ENCODE assay signal across 20 cellular contexts in genomic region chr3:37500518-37500917, GRCh38.
"Had no signal": no experiment of that assay in that cellular context is flagged by ENCODE, and none has a peak within 500 bp of the region (broad histone marks: within the 10 kb centered on the region; RNA-seq: fewer than 3 reads in every experiment).

No MANE protein-coding gene starts in this region.

- H3K27ac Mint-ChIP-seq: naive thymus-derived CD4-positive, alpha-beta T cell; progenitor cell of endocrine pancreas; stimulated activated memory B cell treated with anti-CD40 and anti-IgM and Interleukin-4, amounts not matched to agents 10 μg/mL and 1 μg/mL and 100 μg/mL, for 72 hours; stimulated activated naive CD8-positive, alpha-beta T cell treated with anti-CD3 and anti-CD28 coated beads, Interleukin-15, Interleukin-2, amounts not matched to agents 100 ng/mL and 50 ng/mL, for 24 hours had no signal

- H3K4me1 ChIP-seq: colonic mucosa, gastrocnemius medialis, pancreas, upper lobe of right lung had no signal

- H3K9me3 ChIP-seq: colonic mucosa, esophagus muscularis mucosa, gastrocnemius medialis, pancreas, testis, tibial nerve, upper lobe of right lung had no signal

- H3K36me3 ChIP-seq: colonic mucosa, gastrocnemius medialis, pancreas had no signal

- ATAC-seq: gastrocnemius medialis; left lobe of liver; naive thymus-derived CD4-positive, alpha-beta T cell; pancreas; right cardiac atrium; stimulated activated memory B cell treated with anti-CD40 and anti-IgM and Interleukin-4, amounts not matched to agents 10 μg/mL and 1 μg/mL and 100 μg/mL, for 72 hours; upper lobe of right lung had no signal

- H3K36me3 Mint-ChIP-seq: naive thymus-derived CD4-positive, alpha-beta T cell; stimulated activated memory B cell treated with anti-CD40 and anti-IgM and Interleukin-4, amounts not matched to agents 10 μg/mL and 1 μg/mL and 100 μg/mL, for 72 hours had no signal

- H3K27ac ChIP-seq: colonic mucosa, epithelial cell of prostate, esophagus muscularis mucosa, gastrocnemius medialis, pancreas, tibial nerve, upper lobe of right lung had no signal

- DNase-seq: cerebellar nuclear complex; colonic mucosa; effector CD4-positive, alpha-beta T cell; gastrocnemius medialis; islet precursor cell; mammary epithelial cell; naive thymus-derived CD4-positive, alpha-beta T cell; nucleus accumbens; pancreas; right cardiac atrium; stimulated activated CD4-positive, alpha-beta T cell treated with anti-CD3 and anti-CD28 coated beads, Interleukin-4, amount 100 ng/mL, for 24 hours; testis; upper lobe of right lung had no signal

- H3K9me3 Mint-ChIP-seq: stimulated activated memory B cell treated with anti-CD40 and anti-IgM and Interleukin-4, amounts not matched to agents 10 μg/mL and 1 μg/mL and 100 μg/mL, for 72 hours; stimulated activated naive CD8-positive, alpha-beta T cell treated with anti-CD3 and anti-CD28 coated beads, Interleukin-15, Interleukin-2, amounts not matched to agents 100 ng/mL and 50 ng/mL, for 24 hours had no signal

- H3K27me3 ChIP-seq: colonic mucosa, esophagus muscularis mucosa, gastrocnemius medialis, pancreas, testis, tibial nerve, upper lobe of right lung had no signal

- H3K4me3 ChIP-seq: colonic mucosa, esophagus muscularis mucosa, gastrocnemius medialis, pancreas, testis, tibial nerve, upper lobe of right lung had no signal

- H3K4me3 Mint-ChIP-seq: naive thymus-derived CD4-positive, alpha-beta T cell; stimulated activated memory B cell treated with anti-CD40 and anti-IgM and Interleukin-4, amounts not matched to agents 10 μg/mL and 1 μg/mL and 100 μg/mL, for 72 hours; stimulated activated naive CD8-positive, alpha-beta T cell treated with anti-CD3 and anti-CD28 coated beads, Interleukin-15, Interleukin-2, amounts not matched to agents 100 ng/mL and 50 ng/mL, for 24 hours had no signal

- H3K4me1 Mint-ChIP-seq: stimulated activated memory B cell treated with anti-CD40 and anti-IgM and Interleukin-4, amounts not matched to agents 10 μg/mL and 1 μg/mL and 100 μg/mL, for 72 hours had no signal
